In the genomic region with DNA sequence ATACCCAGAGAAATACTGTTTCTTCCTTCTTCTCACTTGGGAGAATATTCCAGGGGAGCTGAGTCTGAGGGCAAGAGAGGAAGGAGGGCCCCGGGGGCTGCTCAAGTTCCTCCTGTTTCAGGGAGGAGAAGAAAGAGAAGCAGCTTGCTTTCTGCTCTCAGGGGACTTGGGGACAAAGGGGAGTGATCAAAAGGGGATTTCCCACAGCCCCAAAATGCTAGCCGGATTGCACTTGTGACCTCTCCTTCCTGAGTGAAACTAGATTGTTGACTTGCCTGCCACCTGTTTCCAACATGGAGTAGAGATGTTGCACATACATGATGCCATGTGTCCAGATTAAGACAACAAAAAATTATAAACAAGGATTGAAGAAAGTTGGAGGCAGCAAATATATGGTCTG, we compare ENCODE assay signal across 8 cellular contexts. TPM values are rescaled to one million over a fixed set of nuclear protein-coding genes. Genes with fewer than 3 reads are reported as not detected.
DNase-seq lines count a peak whose midpoint lies in the region; ATAC-seq, FAIRE-seq and TF ChIP-seq lines count a peak whose summit lies in the region.

No MANE protein-coding gene starts in this region.

- in situ Hi-C loops in KBM-7 (cut with MboI; ENCODE audit: low pct_unique_long_range_greater_than_20kb, low sequenced_read_pairs), result no loop called here
- in situ Hi-C loops in G401 (cut with HindIII; ENCODE audit: low sequenced_read_pairs), result no loop called here

- H3K27me3 Mint-ChIP-seq in activated naive CD8-positive, alpha-beta T cell treated with anti-CD3 and anti-CD28 coated beads, Interleukin-2, amount 10 ng/mL, durations not matched to agents 7 days and 5 days, result no peaks in the 10 kb centered on the region

- POLR2A ChIA-PET in activated naive CD8-positive, alpha-beta T cell treated with anti-CD3 and anti-CD28 coated beads, Interleukin-2, amount 10 ng/mL, durations not matched to agents 7 days and 5 days (lab: Charles Lee), result interaction anchor here (1.0 to 3.4 kb wide), 7 partner anchors 15 to 76 kb away, joined by 3 to 21 read pairs (median 8); partner anchors contain the start of genes BBIP1, PDCD4 and SHOC2

- peaks cover 1% of the 10 kb centered on the region for H3K9me3 Mint-ChIP-seq in activated naive CD8-positive, alpha-beta T cell treated with anti-CD3 and anti-CD28 coated beads, Interleukin-2, amount 10 ng/mL, durations not matched to agents 7 days and 5 days

- H3K27ac ChIP-seq in subcutaneous abdominal adipose tissue (ENCODE audit: low read depth, low read length), result peak overlapping the region; percentile 58

- H3K9me3 ChIP-seq in subcutaneous abdominal adipose tissue (ENCODE audit: control insufficient read depth in 5 of 5, low read length in 5 of 5), result no peaks in the 10 kb centered on the region

- peaks cover 3 to 47% (median 33%) of the 10 kb centered on the region in 5 donors for H3K4me1 ChIP-seq in subcutaneous abdominal adipose tissue (ENCODE audit: control insufficient read depth in 5 of 5, insufficient read depth in 5 of 5, low read length in 5 of 5)

- H3K4me1 Mint-ChIP-seq in activated naive CD8-positive, alpha-beta T cell treated with anti-CD3 and anti-CD28 coated beads, Interleukin-2, amount 10 ng/mL, durations not matched to agents 7 days and 5 days, result peaks cover 36% of the 10 kb centered on the region

- peak overlapping the region; percentile 77 for H3K27ac Mint-ChIP-seq in activated naive CD8-positive, alpha-beta T cell treated with anti-CD3 and anti-CD28 coated beads, Interleukin-2, amount 10 ng/mL, durations not matched to agents 7 days and 5 days

- H3K27me3 ChIP-seq in subcutaneous abdominal adipose tissue (ENCODE audit: control insufficient read depth in 5 of 5, insufficient read depth in 4 of 5, low read length in 5 of 5), result no peaks in the 10 kb centered on the region

- DNase-seq in KBM-7, result peak; percentile 64
- no peak for DNase-seq in activated naive CD8-positive, alpha-beta T cell treated with anti-CD3 and anti-CD28 coated beads, Interleukin-2, amount 10 ng/mL, durations not matched to agents 7 days and 5 days
- no peak for DNase-seq in D721Med (ENCODE audit: insufficient read length, low spot score)
- no peak for DNase-seq in G401 (ENCODE audit: low spot score)
- DNase-seq in DMS79 treated with DMSO at 0.1 percent for 48 hours (lab: John Stamatoyannopoulos, UW), result no peak

- H3K9ac ChIP-seq in subcutaneous abdominal adipose tissue (ENCODE audit: low read length in 5 of 5), result no peak overlapping the region

- H3K4me3 Mint-ChIP-seq in activated naive CD8-positive, alpha-beta T cell treated with anti-CD3 and anti-CD28 coated beads, Interleukin-2, amount 10 ng/mL, durations not matched to agents 7 days and 5 days, result peak overlapping the region; percentile 42

- FAIRE-seq in D721Med (lab: Jason Lieb, UNC), result no peak

- no peak overlapping the region for H3K4me3 ChIP-seq in subcutaneous abdominal adipose tissue (ENCODE audit: low read depth in 1 of 5, low read length in 5 of 5)

- TF ChIP-seq CTCF in D721Med (IDR thresholded peaks at IDR 0.05; ENCODE audit: insufficient read depth, missing control alignments), result no peak

- H3K36me3 Mint-ChIP-seq in activated naive CD8-positive, alpha-beta T cell treated with anti-CD3 and anti-CD28 coated beads, Interleukin-2, amount 10 ng/mL, durations not matched to agents 7 days and 5 days, result no peaks in the 10 kb centered on the region

- H3K36me3 ChIP-seq in subcutaneous abdominal adipose tissue (ENCODE audit: control insufficient read depth in 5 of 5, insufficient read depth in 5 of 5, low read length in 5 of 5), result no peaks in the 10 kb centered on the region

- ATAC-seq in GM18508 (IDR thresholded peaks at IDR 0.05; ENCODE audit: insufficient read depth, unreplicated experiment), result peak; percentile 74
- ATAC-seq in GM21528 (IDR thresholded peaks at IDR 0.05; ENCODE audit: low FRiP score, unreplicated experiment), result peak; percentile 76
- ATAC-seq in activated naive CD8-positive, alpha-beta T cell treated with anti-CD3 and anti-CD28 coated beads, Interleukin-2, amount 10 ng/mL, durations not matched to agents 7 days and 5 days (ENCODE audit: low read depth), result peak; percentile 88

RNA-seq across cellular contexts. Expression of gene PDCD4, which starts 28.7 kb away (rescaled TPM):
- total RNA-seq in activated naive CD8-positive, alpha-beta T cell treated with anti-CD3 and anti-CD28 coated beads, Interleukin-2, amount 10 ng/mL, durations not matched to agents 7 days and 5 days, result 100 to 1,000 TPM; 236 to 237 TPM
- 10.8 and 43.0 TPM in 2 replicates for total RNA-seq in G401 (2014; rRNA removed; shearing (Covaris generic))
